Comparison of ENCODE assay signal across 9 cellular contexts in the genomic region with DNA sequence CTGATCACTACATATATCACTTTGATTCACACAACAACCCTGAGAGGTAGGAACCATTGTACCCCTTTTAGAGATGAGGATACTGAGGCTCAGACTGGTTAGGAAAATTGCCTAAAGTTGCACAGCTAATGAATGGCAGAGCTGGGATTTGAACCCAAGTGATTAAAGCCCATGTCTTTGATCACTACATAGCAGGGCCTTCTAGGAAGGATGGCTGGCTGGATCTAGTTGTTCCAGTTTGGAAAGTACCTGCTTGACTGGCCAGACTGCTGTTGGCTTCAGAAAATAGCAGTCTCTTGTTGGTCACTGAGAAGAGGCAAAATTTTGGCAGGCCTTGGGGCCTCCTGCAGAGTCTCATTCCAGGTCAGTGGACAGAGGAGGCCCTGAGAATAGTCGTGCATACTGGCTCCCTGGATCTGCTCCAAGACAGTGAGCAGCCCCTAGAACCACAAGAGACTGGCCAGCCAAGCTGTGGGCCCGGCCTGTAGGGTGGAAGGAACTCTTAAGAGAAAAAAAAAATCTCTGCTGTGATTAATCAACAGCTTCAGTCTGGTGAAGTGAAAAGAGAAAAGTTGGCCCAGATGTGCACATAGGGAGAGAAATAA. TPM values are rescaled to one million over a fixed set of nuclear protein-coding genes. Genes with fewer than 3 reads are reported as not detected.
DNase-seq lines count a peak whose midpoint lies in the region; ATAC-seq lines count a peak whose summit lies in the region.
"Had no signal": no experiment of that assay in that cellular context is flagged by ENCODE, and none has a peak within 500 bp of the region (broad histone marks: within the 10 kb centered on the region; RNA-seq: fewer than 3 reads in every experiment).

No MANE protein-coding gene starts in this region.

- 23 to 27% methylated on average over 2 of the region's 2 CpGs for WGBS in esophagus, 2 donors

- no peaks in the 10 kb centered on the region for H3K9me3 ChIP-seq in esophagus (ENCODE audit: control insufficient read depth in 2 of 2, insufficient read depth in 1 of 2, low read depth in 1 of 2, low read length in 1 of 2)

- peak overlapping the region; percentile 56 to 67 for H3K27ac ChIP-seq in esophagus (ENCODE audit: low read depth in 2 of 2, low read length in 1 of 2)

- no peaks in the 10 kb centered on the region for H3K27me3 ChIP-seq in esophagus (ENCODE audit: control insufficient read depth in 1 of 2, insufficient read depth in 2 of 2, low read length in 2 of 2)

- peaks cover 5 to 16% of the 10 kb centered on the region in 2 donors for H3K36me3 ChIP-seq in esophagus (ENCODE audit: control insufficient read depth in 2 of 2, insufficient read depth in 2 of 2, low read length in 1 of 2)

- no peak overlapping the region for H3K4me3 ChIP-seq in esophagus (ENCODE audit: low read depth in 1 of 2, low read length in 2 of 2)

- ATAC-seq in GM19455 (IDR thresholded peaks at IDR 0.05; ENCODE audit: unreplicated experiment): no peak
- no peak for ATAC-seq in HG03135 (IDR thresholded peaks at IDR 0.05; ENCODE audit: unreplicated experiment)
- no peak for ATAC-seq in GM18520 (IDR thresholded peaks at IDR 0.05; ENCODE audit: unreplicated experiment)
- no peak for ATAC-seq in GM21723 (IDR thresholded peaks at IDR 0.05; ENCODE audit: unreplicated experiment)

- DNase-seq in AG08395 (ENCODE audit: low spot score): peak; percentile 79
- peak; percentile 74 for DNase-seq in NCI-H2196 (lab: John Stamatoyannopoulos, UW; ENCODE audit: unreplicated experiment)
- peak; percentile 49 for DNase-seq in mucosa of gallbladder (ENCODE audit: low spot score)
- DNase-seq: small intestine had no signal

- peaks cover 3 to 12% of the 10 kb centered on the region in 2 donors for H3K4me1 ChIP-seq in esophagus (ENCODE audit: control insufficient read depth in 2 of 2, insufficient read depth in 2 of 2, low read length in 1 of 2)

RNA-seq across cellular contexts. Expression of gene PPARD, which starts 17.5 kb away (rescaled TPM):
- 10 to 100 TPM; 28.1 to 45.1 TPM for polyA plus RNA-seq in esophagus
- 27.9 TPM for total RNA-seq in mucosa of gallbladder
